In genomic region chr6:108652375-108652774, GRCh38 we compare ENCODE assay signal across 13 cellular contexts.
DNase-seq lines count a peak whose midpoint lies in the region; ATAC-seq and TF ChIP-seq lines count a peak whose summit lies in the region.
"Had no signal": no experiment of that assay in that cellular context is flagged by ENCODE, and none has a peak within 500 bp of the region (broad histone marks: within the 10 kb centered on the region; RNA-seq: fewer than 3 reads in every experiment).

No MANE protein-coding gene starts in this region.

- no TSS peak for BruUV-seq in PC-3 (replicated peaks; lab: Mats Ljungman, UMichigan)

- H4K20me1 ChIP-seq in hepatocyte (ENCODE audit: insufficient read depth, poor library complexity, severe bottlenecking), result peaks cover 39% of the 10 kb centered on the region
- no peaks in the 10 kb centered on the region for H4K20me1 ChIP-seq in PC-3 (ENCODE audit: low read length)

- H3F3A ChIP-seq in PC-3 (ENCODE audit: low read length, unreplicated experiment), result no peaks in the 10 kb centered on the region

- H3K79me2 ChIP-seq in ACC112 (ENCODE audit: control insufficient read depth, insufficient read depth, low read length, unreplicated experiment) (peaks cover 76% of the 10 kb centered on the region), hepatocyte (peaks cover 85% of the 10 kb centered on the region), PC-3 (ENCODE audit: low read length) (peaks cover 81% of the 10 kb centered on the region)

- H3K4me2 ChIP-seq in hepatocyte (peak overlapping the region; percentile 16), PC-3 (ENCODE audit: low read length) (no peak overlapping the region)

- no peak for TF ChIP-seq POLR2A in gastrocnemius medialis (IDR thresholded peaks at IDR 0.05)

- TF ChIP-seq CTCF in VCaP (conservative IDR thresholded peaks at IDR 0.05) (no peak), hepatocyte (IDR thresholded peaks at IDR 0.05; ENCODE audit: poor library complexity) (no peak), gastrocnemius medialis (IDR thresholded peaks at IDR 0.05 in 4 of 5, conservative IDR thresholded peaks at IDR 0.05 in 1 of 5) (no peak), PC-3 (conservative IDR thresholded peaks at IDR 0.05; ENCODE audit: low read depth, low read length) (no peak)

- in situ Hi-C loops in gastrocnemius medialis (cut with MboI; ENCODE audit: low sequenced_read_pairs in 4 of 4), result loop anchor here in 2 of 4 donors (25.0 kb wide), 2 partner anchors 90 to 435 kb away; partner anchors contain the start of genes CEP57L1 (in 1 of the 2), FOXO3 (in 1 of the 2) and SESN1 (in 1 of the 2)

- intact Hi-C loops in gastrocnemius medialis (cut with DNase I; ENCODE audit: low total_unique reads) (loop anchor here (1.0 to 10.0 kb wide), 3 partner anchors 35 to 1158 kb away; partner anchors contain the start of gene SOBP), PC-3 (cut with micrococcal nuclease) (no loop called here)

- H3K27me3 ChIP-seq in ACC112 (ENCODE audit: insufficient read depth, low read length) (no peaks in the 10 kb centered on the region), hepatocyte (no peaks in the 10 kb centered on the region), gastrocnemius medialis (no peaks in the 10 kb centered on the region), PC-3 (ENCODE audit: low read length) (no peaks in the 10 kb centered on the region)

- no peak overlapping the region for H3K9ac ChIP-seq in PC-3 (ENCODE audit: low read length)

- CTCF ChIA-PET in PC-3 (lab: Charles Lee), result no interaction called here

- peak overlapping the region; percentile 90 for H3K27ac ChIP-seq in ACC112 (ENCODE audit: low read depth, low read length)
- peak overlapping the region; percentile 45; the same call in 1 of the 2 replicates for H3K27ac ChIP-seq in VCaP
- H3K27ac ChIP-seq in hepatocyte, result peak overlapping the region; percentile 72
- H3K27ac ChIP-seq in gastrocnemius medialis, result peak overlapping the region; percentile 89 to 94 (median 92)
- no peak overlapping the region for H3K27ac ChIP-seq in PC-3 (ENCODE audit: low read length)

- H2AFZ ChIP-seq in ACC112 (ENCODE audit: low read length, unreplicated experiment) (no peak overlapping the region), hepatocyte (no peak overlapping the region), PC-3 (ENCODE audit: low read length) (no peak overlapping the region)

- POLR2A ChIA-PET in PC-3 (lab: Charles Lee; ENCODE audit: unreplicated experiment), result no interaction called here

- DNase-seq in hepatocyte (ENCODE audit: low spot score), result no peak
- DNase-seq in gastrocnemius medialis, result no peak
- no peak for DNase-seq in central memory CD4-positive, alpha-beta T cell
- no peak for DNase-seq in SIG-M5 treated with dmso at 0.1 percent for 504 hours (lab: John Stamatoyannopoulos, UW; ENCODE audit: unreplicated experiment)
- DNase-seq in SW 1271 (lab: John Stamatoyannopoulos, UW), result no peak
- no peak for DNase-seq in PC-3
- DNase-seq: activated CD8-positive, alpha-beta T cell treated with anti-CD3 and anti-CD28 coated beads, Interleukin-2, amount 10 ng/mL, durations not matched to agents 7 days and 5 days; activated gamma-delta T cell treated with Interleukin-2 at 50 U/mL for 16 hours; NCI-H1092 treated with DMSO at 0.1 percent for 48 hours; trophoblast cell had no signal

- ATAC-seq in gastrocnemius medialis (no peak), PC-3 (no peak)
- ATAC-seq: activated CD8-positive, alpha-beta T cell treated with anti-CD3 and anti-CD28 coated beads, Interleukin-2, amount 10 ng/mL, durations not matched to agents 7 days and 5 days; esophagus mucosa had no signal

- no peaks in the 10 kb centered on the region for H3K9me3 ChIP-seq in hepatocyte (ENCODE audit: low read depth)
- H3K9me3 ChIP-seq in gastrocnemius medialis, result no peaks in the 10 kb centered on the region
- no peaks in the 10 kb centered on the region for H3K9me3 ChIP-seq in PC-3 (ENCODE audit: low read length)

- H3K4me1 ChIP-seq in ACC112 (ENCODE audit: control insufficient read depth, insufficient read depth, low read length, unreplicated experiment) (peaks cover 92% of the 10 kb centered on the region), hepatocyte (ENCODE audit: insufficient read depth) (peaks cover 69% of the 10 kb centered on the region), gastrocnemius medialis (peaks cover 88 to 95% of the 10 kb centered on the region in 2 donors), PC-3 (ENCODE audit: insufficient read depth, low read length) (peaks cover 6% of the 10 kb centered on the region; the same call in 1 of the 2 replicates)

- H3K9me2 ChIP-seq in hepatocyte (replicated peaks; ENCODE audit: insufficient read depth) (no peaks in the 10 kb centered on the region), PC-3 (replicated peaks; ENCODE audit: low read length) (no peaks in the 10 kb centered on the region)

- H3K4me3 ChIP-seq in ACC112 (ENCODE audit: low read depth, low read length) (no peak overlapping the region; the same call in 1 of the 2 replicates), hepatocyte (no peak overlapping the region), gastrocnemius medialis (peak overlapping the region in 2 of 4 donors; percentile 15 to 67), PC-3 (ENCODE audit: low read length) (no peak overlapping the region)

- H3K36me3 ChIP-seq in ACC112 (ENCODE audit: insufficient read depth, low read length), result no peaks in the 10 kb centered on the region
- H3K36me3 ChIP-seq in hepatocyte (replicated peaks; ENCODE audit: insufficient read depth, low read depth), result no peaks in the 10 kb centered on the region
- peaks cover 0 to 7% of the 10 kb centered on the region in 2 donors for H3K36me3 ChIP-seq in gastrocnemius medialis
- H3K36me3 ChIP-seq in PC-3 (ENCODE audit: low read depth, low read length), result peaks cover 2% of the 10 kb centered on the region; the same call in 1 of the 2 replicates
